11 cellular contexts compared by ENCODE assay signal in genomic region chr10:9294132-9294663, GRCh38.
DNase-seq lines count a peak whose midpoint lies in the region; ATAC-seq lines count a peak whose summit lies in the region.
"Had no signal": no experiment of that assay in that cellular context is flagged by ENCODE, and none has a peak within 500 bp of the region (broad histone marks: within the 10 kb centered on the region; RNA-seq: fewer than 3 reads in every experiment).

No MANE protein-coding gene starts in this region.

- peak overlapping the region; percentile 78 for H3K27ac Mint-ChIP-seq in activated T-helper 17 cell treated with anti-CD3 and anti-CD28 coated beads, Interleukin-2, amount 50 U/mL, for 72 hours
- H3K27ac Mint-ChIP-seq: activated CD4-positive, alpha-beta T cell treated with anti-CD3 and anti-CD28 coated beads, Interleukin-2, amount 10 ng/mL, durations not matched to agents 7 days and 5 days had no signal

- H3K27me3 Mint-ChIP-seq in activated T-helper 17 cell treated with anti-CD3 and anti-CD28 coated beads, Interleukin-2, amount 50 U/mL, for 72 hours = peaks cover 4% of the 10 kb centered on the region
- H3K27me3 Mint-ChIP-seq: dendritic cell treated with granulocyte-macrophage colony-stimulating factor and Interleukin-4, amounts not matched to agents 40 ng/mL and 50 ng/mL, for 4 days had no signal

- intact Hi-C loops in left cardiac atrium (cut with DNase I) = no loop called here

- no peak for DNase-seq in left cardiac atrium
- DNase-seq in HuH-7 (ENCODE audit: low spot score) = no peak
- DNase-seq: DMS153, left colon had no signal

- no peaks in the 10 kb centered on the region for H3K9me3 Mint-ChIP-seq in activated T-helper 17 cell treated with anti-CD3 and anti-CD28 coated beads, Interleukin-2, amount 50 U/mL, for 72 hours
- H3K9me3 Mint-ChIP-seq: activated CD4-positive, alpha-beta T cell treated with anti-CD3 and anti-CD28 coated beads, Interleukin-2, amount 10 ng/mL, durations not matched to agents 7 days and 5 days; dendritic cell treated with granulocyte-macrophage colony-stimulating factor and Interleukin-4, amounts not matched to agents 40 ng/mL and 50 ng/mL, for 4 days had no signal

- peaks cover 5% of the 10 kb centered on the region for H3K4me1 Mint-ChIP-seq in activated T-helper 17 cell treated with anti-CD3 and anti-CD28 coated beads, Interleukin-2, amount 50 U/mL, for 72 hours

- H3K36me3 Mint-ChIP-seq in activated T-helper 17 cell treated with anti-CD3 and anti-CD28 coated beads, Interleukin-2, amount 50 U/mL, for 72 hours (ENCODE audit: low read depth) = no peaks in the 10 kb centered on the region

- ATAC-seq in GM18511 (IDR thresholded peaks at IDR 0.05; ENCODE audit: unreplicated experiment) (peak; percentile 36), GM19463 (IDR thresholded peaks at IDR 0.05; ENCODE audit: unreplicated experiment) (peak; percentile 26), HG03439 (IDR thresholded peaks at IDR 0.05; ENCODE audit: unreplicated experiment) (peak; percentile 48), left cardiac atrium (no peak), GM18520 (IDR thresholded peaks at IDR 0.05; ENCODE audit: unreplicated experiment) (no peak)
- ATAC-seq in activated T-helper 17 cell treated with anti-CD3 and anti-CD28 coated beads, Interleukin-2, amount 50 U/mL, for 72 hours (replicated peaks) = peak; percentile 84
- ATAC-seq: left colon had no signal

- peak overlapping the region; percentile 63 for H3K4me3 Mint-ChIP-seq in activated T-helper 17 cell treated with anti-CD3 and anti-CD28 coated beads, Interleukin-2, amount 50 U/mL, for 72 hours
- H3K4me3 Mint-ChIP-seq: activated CD4-positive, alpha-beta T cell treated with anti-CD3 and anti-CD28 coated beads, Interleukin-2, amount 10 ng/mL, durations not matched to agents 7 days and 5 days; dendritic cell treated with granulocyte-macrophage colony-stimulating factor and Interleukin-4, amounts not matched to agents 40 ng/mL and 50 ng/mL, for 4 days had no signal

Comparison
In these comparisons a context has a peak if more than half of its experiments do, and no peak if none do; other contexts are left out.
1. ATAC-seq: peak in GM18511 (single experiment), GM19463 (single experiment), HG03439 (single experiment) and activated T-helper 17 cell treated with anti-CD3 and anti-CD28 coated beads, Interleukin-2, amount 50 U/mL, for 72 hours (single experiment); none in left cardiac atrium (0 of 2) and GM18520 (single experiment).